In genomic region chr3:20045141-20045540, GRCh38 we compare ENCODE assay signal across 4 cellular contexts. TPM values are rescaled to one million over a fixed set of nuclear protein-coding genes. Genes with fewer than 3 reads are reported as not detected.
"Had no signal": no experiment of that assay in that cellular context is flagged by ENCODE, and none has a peak within 500 bp of the region (broad histone marks: within the 10 kb centered on the region; RNA-seq: fewer than 3 reads in every experiment).

No MANE protein-coding gene starts in this region.

RNA-seq across cellular contexts. Expression of gene PP2D1, which starts 33.1 kb away (rescaled TPM):
- total RNA-seq: HT-29, NCI-H460, PC-3, SK-MEL-5 had no signal
